Comparison of ENCODE assay signal across 8 cellular contexts in genomic region chr1:9196129-9197040, GRCh38. TPM values are rescaled to one million over a fixed set of nuclear protein-coding genes. Genes with fewer than 3 reads are reported as not detected.
DNase-seq lines count a peak whose midpoint lies in the region; ATAC-seq lines count a peak whose summit lies in the region.

No MANE protein-coding gene starts in this region.

- H3K9me3 Mint-ChIP-seq in naive thymus-derived CD8-positive, alpha-beta T cell, result no peaks in the 10 kb centered on the region
- H3K9me3 Mint-ChIP-seq in stimulated activated memory B cell treated with anti-CD40 and anti-IgM and Interleukin-4, amounts not matched to agents 10 μg/mL and 1 μg/mL and 100 μg/mL, for 72 hours, result no peaks in the 10 kb centered on the region

- H3K27ac Mint-ChIP-seq in naive thymus-derived CD8-positive, alpha-beta T cell, result no peak overlapping the region
- peak overlapping the region; percentile 28 for H3K27ac Mint-ChIP-seq in stimulated activated memory B cell treated with anti-CD40 and anti-IgM and Interleukin-4, amounts not matched to agents 10 μg/mL and 1 μg/mL and 100 μg/mL, for 72 hours

- no peaks in the 10 kb centered on the region for H3K36me3 Mint-ChIP-seq in naive thymus-derived CD8-positive, alpha-beta T cell
- no peaks in the 10 kb centered on the region for H3K36me3 Mint-ChIP-seq in stimulated activated memory B cell treated with anti-CD40 and anti-IgM and Interleukin-4, amounts not matched to agents 10 μg/mL and 1 μg/mL and 100 μg/mL, for 72 hours

- H3K27me3 Mint-ChIP-seq in naive thymus-derived CD8-positive, alpha-beta T cell, result peaks cover 15 to 56% (median 45%) of the 10 kb centered on the region in 5 donors
- peaks cover 48% of the 10 kb centered on the region for H3K27me3 Mint-ChIP-seq in stimulated activated memory B cell treated with anti-CD40 and anti-IgM and Interleukin-4, amounts not matched to agents 10 μg/mL and 1 μg/mL and 100 μg/mL, for 72 hours

- ATAC-seq in HG02678 (IDR thresholded peaks at IDR 0.05; ENCODE audit: unreplicated experiment) (peak; percentile 50), esophagus mucosa (peak; percentile 35), HG03045 (IDR thresholded peaks at IDR 0.05; ENCODE audit: unreplicated experiment) (no peak)
- peak; percentile 59 to 72 for ATAC-seq in naive thymus-derived CD8-positive, alpha-beta T cell
- peak; percentile 67 for ATAC-seq in stimulated activated memory B cell treated with anti-CD40 and anti-IgM and Interleukin-4, amounts not matched to agents 10 μg/mL and 1 μg/mL and 100 μg/mL, for 72 hours

- POLR2A ChIA-PET in naive thymus-derived CD8-positive, alpha-beta T cell (lab: Charles Lee), result interaction anchor here (2.0 kb wide), 1 partner anchor 85 kb away, joined by 6 read pairs; no protein-coding TSS in a partner anchor

- H3K4me3 Mint-ChIP-seq in naive thymus-derived CD8-positive, alpha-beta T cell, result no peak overlapping the region
- H3K4me3 Mint-ChIP-seq in stimulated activated memory B cell treated with anti-CD40 and anti-IgM and Interleukin-4, amounts not matched to agents 10 μg/mL and 1 μg/mL and 100 μg/mL, for 72 hours, result peak overlapping the region; percentile 18

- peaks cover 6 to 23% (median 20%) of the 10 kb centered on the region in 4 donors for H3K4me1 Mint-ChIP-seq in naive thymus-derived CD8-positive, alpha-beta T cell
- peaks cover 58% of the 10 kb centered on the region for H3K4me1 Mint-ChIP-seq in stimulated activated memory B cell treated with anti-CD40 and anti-IgM and Interleukin-4, amounts not matched to agents 10 μg/mL and 1 μg/mL and 100 μg/mL, for 72 hours

- DNase-seq in DMS53 (lab: John Stamatoyannopoulos, UW) (peak; percentile 85), NOMO-1 (lab: John Stamatoyannopoulos, UW; ENCODE audit: unreplicated experiment in 2 of 2) (peak; percentile 57 to 72)
- DNase-seq in activated CD8-positive, alpha-beta memory T cell treated with anti-CD3 and anti-CD28 coated beads, Interleukin-2, amount 50 U/mL, for 24 hours (ENCODE audit: extremely low read depth), result peak; percentile 25
- peak; percentile 33 to 74 (median 52) for DNase-seq in naive thymus-derived CD8-positive, alpha-beta T cell

RNA-seq across cellular contexts. Expression of gene H6PD, which starts 38.2 kb away (rescaled TPM):
- total RNA-seq in esophagus mucosa, result 20.4 TPM
- total RNA-seq in naive thymus-derived CD8-positive, alpha-beta T cell, result 10 to 100 TPM; 18.7 to 18.9 TPM
- 10 to 100 TPM in 2 of 3 donors, 1 to 10 TPM in 1; 8.5 to 14.9 (median 11.0) TPM for polyA plus RNA-seq in naive thymus-derived CD8-positive, alpha-beta T cell

Comparison
In these comparisons a context has a peak if more than half of its experiments do, and no peak if none do; other contexts are left out.
1. DNase-seq: peak in every context shown above with its lines; median percentile 85 in DMS53; 64 in NOMO-1; 52 in naive thymus-derived CD8-positive, alpha-beta T cell; 25 in activated CD8-positive, alpha-beta memory T cell treated with anti-CD3 and anti-CD28 coated beads, Interleukin-2, amount 50 U/mL, for 24 hours.